Comparison of ENCODE assay signal across 10 cellular contexts in genomic region chr12:118358607-118359540, GRCh38. TPM values are rescaled to one million over a fixed set of nuclear protein-coding genes. Genes with fewer than 3 reads are reported as not detected.
A peak's percentile ranks its signal among the peaks of the same experiment; 100 is the strongest.
DNase-seq lines count a peak whose midpoint lies in the region; ATAC-seq and TF ChIP-seq lines count a peak whose summit lies in the region.
"Had no signal": no experiment of that assay in that cellular context is flagged by ENCODE, and none has a peak within 500 bp of the region (broad histone marks: within the 10 kb centered on the region; RNA-seq: fewer than 3 reads in every experiment).

No MANE protein-coding gene starts in this region.

- peaks cover 4% of the 10 kb centered on the region for H3K9me3 Mint-ChIP-seq in activated naive CD8-positive, alpha-beta T cell treated with anti-CD3 and anti-CD28 coated beads, Interleukin-2, amount 10 ng/mL, durations not matched to agents 7 days and 5 days
- H3K9me3 Mint-ChIP-seq in natural killer cell treated with Interleukin-12 subunit alpha and Interleukin-12 subunit beta and Interleukin-15 and Interleukin-18, amount 100 ng/mL, for 72 hours = no peaks in the 10 kb centered on the region

- H3K79me2 ChIP-seq in Loucy (ENCODE audit: insufficient read depth, low read length) = peaks cover 97% of the 10 kb centered on the region

- H2AFZ ChIP-seq in Loucy (ENCODE audit: low read length) = peak overlapping the region; percentile 50; the same call in 1 of the 2 replicates
- H2AFZ ChIP-seq: parathyroid adenoma had no signal

- no peaks in the 10 kb centered on the region for H3K27me3 ChIP-seq in Loucy (ENCODE audit: insufficient read depth, low read length, poor library complexity, severe bottlenecking)

- peak; percentile 44 for ATAC-seq in activated naive CD8-positive, alpha-beta T cell treated with anti-CD3 and anti-CD28 coated beads, Interleukin-2, amount 10 ng/mL, durations not matched to agents 7 days and 5 days (ENCODE audit: low read depth)
- ATAC-seq in natural killer cell treated with Interleukin-12 subunit alpha and Interleukin-12 subunit beta and Interleukin-15 and Interleukin-18, amount 100 ng/mL, for 72 hours = peak; percentile 59 to 60
- ATAC-seq in GM18867 (IDR thresholded peaks at IDR 0.05; ENCODE audit: unreplicated experiment) = no peak

- CTCF ChIA-PET in GM10248 (lab: Yijun Ruan, JAX) = interaction anchor here (0.6 to 6.4 kb wide), 19 partner anchors 11 to 481 kb away, joined by 3 to 71 read pairs (median 5); partner anchors contain the start of genes PEBP1 and SUDS3

- H4K20me1 ChIP-seq in Loucy (ENCODE audit: insufficient read depth, low read length, poor library complexity, severe bottlenecking) = peaks cover 29% of the 10 kb centered on the region

- TF ChIP-seq CTCF in GM10248 (IDR thresholded peaks at IDR 0.05; ENCODE audit: control extremely low read depth, extremely low read depth, low read depth, missing control alignments) (no peak), Loucy (conservative IDR thresholded peaks at IDR 0.05; ENCODE audit: low read length) (no peak)

- peak overlapping the region; percentile 93 for H3K4me2 ChIP-seq in Loucy (ENCODE audit: low read depth, low read length, poor library complexity, severe bottlenecking)

- H3K36me3 ChIP-seq in Loucy (ENCODE audit: insufficient read depth, low read length) = no peaks in the 10 kb centered on the region

- peaks cover 42% of the 10 kb centered on the region for H3K4me1 ChIP-seq in Loucy (ENCODE audit: insufficient read depth, low read length, poor library complexity, severe bottlenecking)

- H3K36me3 Mint-ChIP-seq in activated naive CD8-positive, alpha-beta T cell treated with anti-CD3 and anti-CD28 coated beads, Interleukin-2, amount 10 ng/mL, durations not matched to agents 7 days and 5 days = peaks cover 21% of the 10 kb centered on the region
- peaks cover 5% of the 10 kb centered on the region for H3K36me3 Mint-ChIP-seq in natural killer cell treated with Interleukin-12 subunit alpha and Interleukin-12 subunit beta and Interleukin-15 and Interleukin-18, amount 100 ng/mL, for 72 hours

- peaks cover 25% of the 10 kb centered on the region for H3K4me1 Mint-ChIP-seq in activated naive CD8-positive, alpha-beta T cell treated with anti-CD3 and anti-CD28 coated beads, Interleukin-2, amount 10 ng/mL, durations not matched to agents 7 days and 5 days
- H3K4me1 Mint-ChIP-seq in natural killer cell treated with Interleukin-12 subunit alpha and Interleukin-12 subunit beta and Interleukin-15 and Interleukin-18, amount 100 ng/mL, for 72 hours (ENCODE audit: low read depth in 2 of 2) = peaks cover 34 to 46% of the 10 kb centered on the region in 2 donors

- peak overlapping the region; percentile 83 for H3K4me3 ChIP-seq in Loucy (ENCODE audit: low read length, poor library complexity, severe bottlenecking)

- peak overlapping the region; percentile 97 for H3K4me3 Mint-ChIP-seq in activated naive CD8-positive, alpha-beta T cell treated with anti-CD3 and anti-CD28 coated beads, Interleukin-2, amount 10 ng/mL, durations not matched to agents 7 days and 5 days
- peak overlapping the region; percentile 89 for H3K4me3 Mint-ChIP-seq in natural killer cell treated with Interleukin-12 subunit alpha and Interleukin-12 subunit beta and Interleukin-15 and Interleukin-18, amount 100 ng/mL, for 72 hours

- H3F3A ChIP-seq in Loucy (ENCODE audit: low read depth) = 0 out of 2 replicates have a peak, but pooled peaks cover 2% of the 10 kb centered on the region

- no peaks in the 10 kb centered on the region; the same call in 1 of the 2 replicates for H3K9me3 ChIP-seq in Loucy (ENCODE audit: insufficient read depth, low read depth, low read length)

- H3K9ac ChIP-seq in Loucy (ENCODE audit: low read depth, low read length, poor library complexity, severe bottlenecking) = peak overlapping the region; percentile 83
- H3K9ac ChIP-seq: parathyroid adenoma had no signal

- peak overlapping the region; percentile 95 for H3K27ac Mint-ChIP-seq in activated naive CD8-positive, alpha-beta T cell treated with anti-CD3 and anti-CD28 coated beads, Interleukin-2, amount 10 ng/mL, durations not matched to agents 7 days and 5 days
- peak overlapping the region; percentile 88 to 98 for H3K27ac Mint-ChIP-seq in natural killer cell treated with Interleukin-12 subunit alpha and Interleukin-12 subunit beta and Interleukin-15 and Interleukin-18, amount 100 ng/mL, for 72 hours

- H3K27me3 Mint-ChIP-seq in activated naive CD8-positive, alpha-beta T cell treated with anti-CD3 and anti-CD28 coated beads, Interleukin-2, amount 10 ng/mL, durations not matched to agents 7 days and 5 days = no peaks in the 10 kb centered on the region
- H3K27me3 Mint-ChIP-seq in natural killer cell treated with Interleukin-12 subunit alpha and Interleukin-12 subunit beta and Interleukin-15 and Interleukin-18, amount 100 ng/mL, for 72 hours = no peaks in the 10 kb centered on the region

- POLR2A ChIA-PET in GM10248 (lab: Yijun Ruan, JAX) = interaction anchor here (0.9 to 1.7 kb wide), 2 partner anchors 17 to 51 kb away, joined by 3 to 4 read pairs; no protein-coding TSS in a partner anchor
- POLR2A ChIA-PET in activated naive CD8-positive, alpha-beta T cell treated with anti-CD3 and anti-CD28 coated beads, Interleukin-2, amount 10 ng/mL, durations not matched to agents 7 days and 5 days (lab: Charles Lee) = interaction anchor here (0.8 to 4.9 kb wide), 5 partner anchors 12 to 223 kb away, joined by 3 to 30 read pairs (median 6); partner anchors contain the start of genes PEBP1, SUDS3 and TAOK3

- no peaks in the 10 kb centered on the region for H3K9me2 ChIP-seq in Loucy (replicated peaks; ENCODE audit: low read depth, low read length)

- DNase-seq in GM10248 (ENCODE audit: extremely low spot score) (peak; percentile 33), NCI-H1417 treated with DMSO at 0.1 percent for 48 hours (lab: John Stamatoyannopoulos, UW) (no peak), occipital lobe (lab: John Stamatoyannopoulos, UW) (no peak), middle frontal gyrus (ENCODE audit: extremely low spot score, low spot score) (no peak)
- DNase-seq in activated naive CD8-positive, alpha-beta T cell treated with anti-CD3 and anti-CD28 coated beads, Interleukin-2, amount 10 ng/mL, durations not matched to agents 7 days and 5 days = no peak
- DNase-seq in natural killer cell treated with Interleukin-12 subunit alpha and Interleukin-12 subunit beta and Interleukin-15 and Interleukin-18, amount 100 ng/mL, for 72 hours (ENCODE audit: low spot score) = no peak
- DNase-seq: T-helper 9 cell had no signal

RNA-seq across cellular contexts. Expression of gene TAOK3, which starts 13.8 kb away (rescaled TPM):
- 10 to 100 TPM; 60.2 to 63.4 TPM for total RNA-seq in activated naive CD8-positive, alpha-beta T cell treated with anti-CD3 and anti-CD28 coated beads, Interleukin-2, amount 10 ng/mL, durations not matched to agents 7 days and 5 days
- 100 to 1,000 TPM; 106 to 107 TPM for total RNA-seq in natural killer cell treated with Interleukin-12 subunit alpha and Interleukin-12 subunit beta and Interleukin-15 and Interleukin-18, amount 100 ng/mL, for 72 hours
- 52.9 TPM for total RNA-seq in occipital lobe

RNA-seq across cellular contexts. Expression of gene SUDS3, which starts 17.5 kb away (rescaled TPM):
- 10 to 100 TPM; 27.3 to 30.0 TPM for total RNA-seq in activated naive CD8-positive, alpha-beta T cell treated with anti-CD3 and anti-CD28 coated beads, Interleukin-2, amount 10 ng/mL, durations not matched to agents 7 days and 5 days
- 10 to 100 TPM; 26.1 to 34.0 TPM for total RNA-seq in natural killer cell treated with Interleukin-12 subunit alpha and Interleukin-12 subunit beta and Interleukin-15 and Interleukin-18, amount 100 ng/mL, for 72 hours
- total RNA-seq in occipital lobe = 67.2 TPM
